In the genomic region with DNA sequence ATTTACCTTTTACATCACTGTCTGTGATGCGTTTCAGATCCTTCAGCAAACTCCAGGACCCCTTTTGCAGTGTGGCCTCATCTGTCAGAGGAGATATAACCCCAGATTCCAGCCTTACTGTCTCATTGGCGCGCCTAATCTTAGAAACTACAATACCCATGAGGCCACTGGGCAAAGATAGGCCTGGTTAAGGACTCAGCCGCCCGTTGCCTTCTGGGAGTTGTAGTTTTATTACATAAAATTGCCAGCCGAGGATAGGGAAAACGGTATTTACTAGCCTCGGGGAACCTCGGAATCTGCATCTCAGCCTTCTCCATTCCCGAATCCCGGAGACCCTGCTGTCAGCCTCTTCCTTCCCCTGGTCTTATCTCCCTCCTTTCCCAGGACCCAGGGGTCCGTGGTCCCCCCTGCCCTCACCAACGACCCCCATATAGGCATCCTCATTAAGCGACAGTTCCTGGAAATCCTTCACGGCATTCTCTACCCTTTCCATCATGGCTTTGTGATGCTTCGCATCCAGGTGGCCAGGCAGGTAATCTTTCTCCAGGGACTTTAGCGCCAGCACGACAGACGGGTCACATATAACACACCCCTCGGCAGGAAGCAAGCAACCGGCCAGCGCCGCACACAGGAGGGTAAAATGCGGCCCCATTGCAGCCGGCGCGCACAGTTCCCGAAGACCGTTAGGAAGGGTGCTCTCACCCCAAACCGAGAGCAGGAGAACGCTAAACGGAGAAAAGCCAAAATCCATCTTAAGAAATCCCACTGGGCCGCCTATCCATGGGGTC, we compare ENCODE assay signal across 1 cellular context.
TF ChIP-seq lines count a peak whose summit lies in the region.

No MANE protein-coding gene starts in this region.

TF ChIP-seq in GM12878, 131 proteins besides CTCF, POLR2A, EP300 and RAD21:
- TF ChIP-seq YY1 (IDR thresholded peaks at IDR 0.05; ENCODE audit: low read depth, low read length) (0 out of 2 replicates have a peak, but pooled peaks have one; percentile 48), GABPA (IDR thresholded peaks at IDR 0.05; ENCODE audit: low read depth) (0 out of 2 replicates have a peak, but pooled peaks have one; percentile 20), CREM (IDR thresholded peaks at IDR 0.05; ENCODE audit: low read depth) (peak; percentile 69; the same call in 1 of the 2 replicates), NR2C1 (IDR thresholded peaks at IDR 0.05) (peak; percentile 46), TARDBP (IDR thresholded peaks at IDR 0.05; ENCODE audit: borderline replicate concordance) (peak; percentile 92), SUPT20H (IDR thresholded peaks at IDR 0.05; ENCODE audit: borderline replicate concordance, control insufficient read depth, low read depth, low read length) (no peak), IKZF1 (conservative IDR thresholded peaks at IDR 0.05) (peak; percentile 75), SIX5 (IDR thresholded peaks at IDR 0.05; ENCODE audit: low read depth, low read length, severe bottlenecking) (peak; percentile 99), SUZ12 (IDR thresholded peaks at IDR 0.05; ENCODE audit: unreplicated experiment) (peak; percentile 52), CREB1 (IDR thresholded peaks at IDR 0.05; ENCODE audit: low read depth) (peak; percentile 63), HCFC1 (IDR thresholded peaks at IDR 0.05; ENCODE audit: low read length) (peak; percentile 96)
- TF ChIP-seq, protein P1, sequence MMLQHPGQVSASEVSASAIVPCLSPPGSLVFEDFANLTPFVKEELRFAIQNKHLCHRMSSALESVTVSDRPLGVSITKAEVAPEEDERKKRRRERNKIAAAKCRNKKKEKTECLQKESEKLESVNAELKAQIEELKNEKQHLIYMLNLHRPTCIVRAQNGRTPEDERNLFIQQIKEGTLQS (IDR thresholded peaks at IDR 0.05; ENCODE audit: borderline replicate concordance, extremely low read depth, low read depth, low read length), result peak; percentile 53; the same call in 1 of the 2 replicates
- TF ChIP-seq, protein P2, sequence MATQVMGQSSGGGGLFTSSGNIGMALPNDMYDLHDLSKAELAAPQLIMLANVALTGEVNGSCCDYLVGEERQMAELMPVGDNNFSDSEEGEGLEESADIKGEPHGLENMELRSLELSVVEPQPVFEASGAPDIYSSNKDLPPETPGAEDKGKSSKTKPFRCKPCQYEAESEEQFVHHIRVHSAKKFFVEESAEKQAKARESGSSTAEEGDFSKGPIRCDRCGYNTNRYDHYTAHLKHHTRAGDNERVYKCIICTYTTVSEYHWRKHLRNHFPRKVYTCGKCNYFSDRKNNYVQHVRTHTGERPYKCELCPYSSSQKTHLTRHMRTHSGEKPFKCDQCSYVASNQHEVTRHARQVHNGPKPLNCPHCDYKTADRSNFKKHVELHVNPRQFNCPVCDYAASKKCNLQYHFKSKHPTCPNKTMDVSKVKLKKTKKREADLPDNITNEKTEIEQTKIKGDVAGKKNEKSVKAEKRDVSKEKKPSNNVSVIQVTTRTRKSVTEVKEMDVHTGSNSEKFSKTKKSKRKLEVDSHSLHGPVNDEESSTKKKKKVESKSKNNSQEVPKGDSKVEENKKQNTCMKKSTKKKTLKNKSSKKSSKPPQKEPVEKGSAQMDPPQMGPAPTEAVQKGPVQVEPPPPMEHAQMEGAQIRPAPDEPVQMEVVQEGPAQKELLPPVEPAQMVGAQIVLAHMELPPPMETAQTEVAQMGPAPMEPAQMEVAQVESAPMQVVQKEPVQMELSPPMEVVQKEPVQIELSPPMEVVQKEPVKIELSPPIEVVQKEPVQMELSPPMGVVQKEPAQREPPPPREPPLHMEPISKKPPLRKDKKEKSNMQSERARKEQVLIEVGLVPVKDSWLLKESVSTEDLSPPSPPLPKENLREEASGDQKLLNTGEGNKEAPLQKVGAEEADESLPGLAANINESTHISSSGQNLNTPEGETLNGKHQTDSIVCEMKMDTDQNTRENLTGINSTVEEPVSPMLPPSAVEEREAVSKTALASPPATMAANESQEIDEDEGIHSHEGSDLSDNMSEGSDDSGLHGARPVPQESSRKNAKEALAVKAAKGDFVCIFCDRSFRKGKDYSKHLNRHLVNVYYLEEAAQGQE (IDR thresholded peaks at IDR 0.05; ENCODE audit: low read depth, low read length), result no peak
- TF ChIP-seq, protein P3, sequence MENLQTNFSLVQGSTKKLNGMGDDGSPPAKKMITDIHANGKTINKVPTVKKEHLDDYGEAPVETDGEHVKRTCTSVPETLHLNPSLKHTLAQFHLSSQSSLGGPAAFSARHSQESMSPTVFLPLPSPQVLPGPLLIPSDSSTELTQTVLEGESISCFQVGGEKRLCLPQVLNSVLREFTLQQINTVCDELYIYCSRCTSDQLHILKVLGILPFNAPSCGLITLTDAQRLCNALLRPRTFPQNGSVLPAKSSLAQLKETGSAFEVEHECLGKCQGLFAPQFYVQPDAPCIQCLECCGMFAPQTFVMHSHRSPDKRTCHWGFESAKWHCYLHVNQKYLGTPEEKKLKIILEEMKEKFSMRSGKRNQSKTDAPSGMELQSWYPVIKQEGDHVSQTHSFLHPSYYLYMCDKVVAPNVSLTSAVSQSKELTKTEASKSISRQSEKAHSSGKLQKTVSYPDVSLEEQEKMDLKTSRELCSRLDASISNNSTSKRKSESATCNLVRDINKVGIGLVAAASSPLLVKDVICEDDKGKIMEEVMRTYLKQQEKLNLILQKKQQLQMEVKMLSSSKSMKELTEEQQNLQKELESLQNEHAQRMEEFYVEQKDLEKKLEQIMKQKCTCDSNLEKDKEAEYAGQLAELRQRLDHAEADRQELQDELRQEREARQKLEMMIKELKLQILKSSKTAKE (IDR thresholded peaks at IDR 0.05; ENCODE audit: low read depth, poor library complexity, severe bottlenecking), result no peak
